Comparison of ENCODE assay signal across 15 cellular contexts in the genomic region with DNA sequence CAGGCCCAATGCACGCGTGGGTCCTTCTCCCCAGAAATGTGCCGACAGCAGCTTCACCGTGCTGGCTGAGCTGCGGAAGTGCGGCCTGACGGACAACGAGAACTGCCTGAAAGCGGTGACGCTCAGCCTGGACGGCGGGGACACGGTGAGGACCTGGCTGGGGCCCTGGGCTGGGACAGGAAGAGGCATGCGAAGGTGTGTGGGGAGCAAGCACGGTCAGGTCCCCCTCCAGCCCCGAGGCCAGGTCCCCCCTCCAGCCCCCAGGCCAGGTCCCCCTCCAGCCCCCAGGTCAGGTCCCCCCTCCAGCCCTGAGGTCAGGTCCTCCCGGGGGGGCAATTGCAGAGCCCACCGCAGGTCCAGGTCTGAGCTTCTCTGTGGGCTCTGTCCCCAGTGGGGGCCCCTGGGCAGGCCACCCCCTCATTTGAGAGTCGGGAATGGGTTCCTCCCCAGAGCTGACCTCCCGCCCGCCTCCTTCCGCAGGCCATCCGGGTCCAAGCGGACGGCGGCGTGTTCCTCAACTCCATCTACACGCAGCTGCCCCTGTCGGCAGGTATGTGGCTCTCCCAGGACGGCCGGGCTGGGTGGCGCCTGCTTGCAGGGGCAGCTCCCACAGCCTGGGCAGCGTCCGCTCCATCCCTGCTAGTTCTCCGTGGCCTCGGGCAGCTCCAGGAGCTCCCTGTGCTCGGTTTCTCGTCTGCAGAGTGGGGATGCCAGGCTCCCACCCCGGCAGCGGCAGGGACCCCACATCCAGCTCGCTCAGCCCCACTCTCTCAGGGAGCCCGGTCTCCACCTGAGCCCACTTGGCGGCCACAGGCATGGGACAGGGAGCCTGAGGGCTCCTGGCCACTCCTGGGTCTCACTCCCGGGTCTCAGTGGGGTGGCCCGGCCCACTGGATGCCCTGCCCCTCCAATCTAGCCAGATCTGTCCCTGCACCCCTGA. TPM values are rescaled to one million over a fixed set of nuclear protein-coding genes. Genes with fewer than 3 reads are reported as not detected.
DNase-seq lines count a peak whose midpoint lies in the region; ATAC-seq, FAIRE-seq and TF ChIP-seq lines count a peak whose summit lies in the region.
"Had no signal": no experiment of that assay in that cellular context is flagged by ENCODE, and none has a peak within 500 bp of the region (broad histone marks: within the 10 kb centered on the region; RNA-seq: fewer than 3 reads in every experiment).

No MANE protein-coding gene starts in this region.

- no peak for FAIRE-seq in HepG2 (lab: Jason Lieb, UNC)
- FAIRE-seq: astrocyte, GM18507 had no signal

- no peak overlapping the region for H3K9ac ChIP-seq in HepG2 (ENCODE audit: insufficient read depth, low read depth, low read length)

- H3K79me2 ChIP-seq in HepG2 (ENCODE audit: insufficient read depth, low read length) = no peaks in the 10 kb centered on the region

- 0 out of 3 replicates have a peak, but pooled peaks have one; percentile 5 for ATAC-seq in HepG2
- ATAC-seq in HG03342 (IDR thresholded peaks at IDR 0.05; ENCODE audit: unreplicated experiment) = no peak
- ATAC-seq in HG03159 (IDR thresholded peaks at IDR 0.05; ENCODE audit: unreplicated experiment) = no peak

- no peak overlapping the region for H3K4me3 ChIP-seq in WERI-Rb-1 (ENCODE audit: low read depth, low read length)
- no peak overlapping the region for H3K4me3 ChIP-seq in HepG2 (replicated peaks in 1 of 3; ENCODE audit: insufficient read depth in 1 of 3, low read depth in 2 of 3, low read length in 3 of 3)
- H3K4me3 ChIP-seq: PC-9 had no signal

- TF ChIP-seq RAD21 in HepG2 (CRISPR knock-in tag; IDR thresholded peaks at IDR 0.05) = no peak

- no peaks in the 10 kb centered on the region for H3K27me3 ChIP-seq in WERI-Rb-1 (ENCODE audit: insufficient read depth, low read depth, severe bottlenecking)
- peaks cover 3 to 6% of the 10 kb centered on the region in 2 experiments; a peak in 1 of 5 replicates for H3K27me3 ChIP-seq in HepG2 (ENCODE audit: control insufficient read depth in 1 of 2, insufficient read depth in 2 of 2, low read length in 2 of 2)

- TF ChIP-seq EP300 in HepG2 (IDR thresholded peaks at IDR 0.05; ENCODE audit: low read depth in 2 of 2, low read length in 2 of 2) = no peak
- TF ChIP-seq EP300 in HepG2 (CRISPR knock-in tag; IDR thresholded peaks at IDR 0.05; ENCODE audit: borderline replicate concordance) = no peak

- no peak overlapping the region for H3K4me2 ChIP-seq in HepG2 (ENCODE audit: low read depth, low read length)
- H3K4me2 ChIP-seq: PC-9 had no signal

- TF ChIP-seq CTCF in 22Rv1 (IDR thresholded peaks at IDR 0.05) (peak; percentile 63), WERI-Rb-1 (IDR thresholded peaks at IDR 0.05; ENCODE audit: low read depth, low read length) (no peak), HepG2 (CRISPR knock-in tag; IDR thresholded peaks at IDR 0.05) (no peak; the same call in 1 of the 2 replicates)

- DNase-seq in DMS53 (lab: John Stamatoyannopoulos, UW) (peak; percentile 83), WERI-Rb-1 (peak; percentile 4), HepG2 (ENCODE audit: low spot score) (no peak), Ammon's horn (ENCODE audit: low spot score) (no peak), HEK293T (ENCODE audit: extremely low spot score) (no peak)
- DNase-seq: activated gamma-delta T cell, NCI-H187 treated with DMSO at 0.1 percent for 48 hours, NCI-H526 treated with DMSO at 0.1 percent for 48 hours, PC-9 had no signal

- TF ChIP-seq POLR2A in HepG2 (IDR thresholded peaks at IDR 0.05; ENCODE audit: insufficient read depth in 1 of 2, low read depth in 2 of 2, low read length in 2 of 2) = no peak

- in situ Hi-C loops in HepG2 (cut with HindIII; ENCODE audit: extremely low pct_ligation_motif_present, low pct_unique_long_range_greater_than_20kb) = no loop called here

- H3K27ac ChIP-seq in 22Rv1 (no peak overlapping the region), WERI-Rb-1 (no peak overlapping the region), HepG2 (ENCODE audit: extremely low read length, insufficient read depth, low read length) (no peak overlapping the region)
- H3K27ac ChIP-seq: PC-9 had no signal

- H3K9me3 ChIP-seq in WERI-Rb-1 (ENCODE audit: severe bottlenecking) = no peaks in the 10 kb centered on the region
- no peaks in the 10 kb centered on the region for H3K9me3 ChIP-seq in HepG2 (ENCODE audit: low read length)

- H2AFZ ChIP-seq in HepG2 (ENCODE audit: low read length) = no peak overlapping the region
- H2AFZ ChIP-seq: PC-9 had no signal

- POLR2A ChIA-PET in HepG2 (lab: Yijun Ruan, JAX) = no interaction called here
- POLR2A ChIA-PET in HEK293T (lab: Yijun Ruan, JAX) = no interaction called here

- CTCF ChIA-PET in HepG2 (lab: Yijun Ruan, JAX; ENCODE audit: low intra/inter-chr PET ratio, low total read pairs) = no interaction called here
- CTCF ChIA-PET in HEK293T (lab: Yijun Ruan, JAX) = no interaction called here

- H4K20me1 ChIP-seq in HepG2 (ENCODE audit: insufficient read depth, low read length) = no peaks in the 10 kb centered on the region

- WGBS in HepG2 (ENCODE audit: low lambda C conversion rate) = 91% methylated on average over 10 of the region's 45 CpGs

- intact Hi-C loops in HepG2 (cut with micrococcal nuclease; ENCODE audit: unreplicated experiment) = no loop called here

- H3K36me3 ChIP-seq in WERI-Rb-1 (no peaks in the 10 kb centered on the region), HepG2 (replicated peaks in 1 of 2; ENCODE audit: control insufficient read depth in 1 of 2, insufficient read depth in 2 of 2, low read length in 2 of 2) (no peaks in the 10 kb centered on the region)

- no peaks in the 10 kb centered on the region for H3K4me1 ChIP-seq in HepG2 (ENCODE audit: insufficient read depth, low read length)

- BruUV-seq in HepG2 (replicated peaks; lab: Mats Ljungman, UMichigan) = no TSS peak

TF ChIP-seq in HepG2, 621 proteins besides CTCF, POLR2A, EP300 and RAD21:
- TF ChIP-seq NFYC (CRISPR knock-in tag; IDR thresholded peaks at IDR 0.05) (no peak), HNRNPUL1 (IDR thresholded peaks at IDR 0.05; ENCODE audit: low read depth, low read length) (no peak), TEAD3 (CRISPR knock-in tag; optimal IDR thresholded peaks at IDR 0.05; ENCODE audit: borderline replicate concordance) (peak; percentile 59), SIN3A (IDR thresholded peaks at IDR 0.05; ENCODE audit: borderline replicate concordance, low read depth, low read length) (no peak)

TF ChIP-seq in HEK293T, 16 proteins besides CTCF, POLR2A, EP300 and RAD21:
- TF ChIP-seq FOXM1 (IDR thresholded peaks at IDR 0.05; ENCODE audit: borderline replicate concordance) (no peak), LEF1 (IDR thresholded peaks at IDR 0.05; ENCODE audit: borderline replicate concordance) (no peak), NFRKB (IDR thresholded peaks at IDR 0.05) (no peak), ARNT (IDR thresholded peaks at IDR 0.05) (no peak), BHLHE40 (IDR thresholded peaks at IDR 0.05; ENCODE audit: borderline replicate concordance) (no peak), TARDBP (IDR thresholded peaks at IDR 0.05) (no peak), L3MBTL2 (conservative IDR thresholded peaks at IDR 0.05) (no peak), HDGF (IDR thresholded peaks at IDR 0.05; ENCODE audit: borderline replicate concordance) (no peak), CTBP1 (IDR thresholded peaks at IDR 0.05; ENCODE audit: borderline replicate concordance) (no peak), SP1 (IDR thresholded peaks at IDR 0.05) (no peak)
- TF ChIP-seq, protein P1, sequence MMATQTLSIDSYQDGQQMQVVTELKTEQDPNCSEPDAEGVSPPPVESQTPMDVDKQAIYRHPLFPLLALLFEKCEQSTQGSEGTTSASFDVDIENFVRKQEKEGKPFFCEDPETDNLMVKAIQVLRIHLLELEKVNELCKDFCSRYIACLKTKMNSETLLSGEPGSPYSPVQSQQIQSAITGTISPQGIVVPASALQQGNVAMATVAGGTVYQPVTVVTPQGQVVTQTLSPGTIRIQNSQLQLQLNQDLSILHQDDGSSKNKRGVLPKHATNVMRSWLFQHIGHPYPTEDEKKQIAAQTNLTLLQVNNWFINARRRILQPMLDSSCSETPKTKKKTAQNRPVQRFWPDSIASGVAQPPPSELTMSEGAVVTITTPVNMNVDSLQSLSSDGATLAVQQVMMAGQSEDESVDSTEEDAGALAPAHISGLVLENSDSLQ (IDR thresholded peaks at IDR 0.05) = no peak

RNA-seq across cellular contexts. Expression of a gene that starts 7.9 kb away (rescaled TPM):
- total RNA-seq in HepG2 (2016; rRNA removed; fragmentation: Illumina TruSeq; extraction: Trizol) = not detected in 2 replicates
- total RNA-seq in HepG2 (2016; cell fraction: cytosol; rRNA removed; fragmentation: Illumina TruSeq; extraction: Trizol; ENCODE audit: low read depth) = under 0.01 TPM in 1 of 2 replicates, not detected in the other
- not detected in 2 replicates for total RNA-seq in HepG2 (2016; cell fraction: insoluble cytoplasmic fraction; rRNA removed; fragmentation: Illumina TruSeq; extraction: Trizol)
- not detected in 2 replicates for total RNA-seq in HepG2 (2016; cell fraction: membrane; rRNA removed; fragmentation: Illumina TruSeq; extraction: Trizol)
- total RNA-seq in HepG2 (2016; cell fraction: nucleus; rRNA removed; fragmentation: Illumina TruSeq; extraction: Trizol) = not detected in 2 replicates
- polyA plus RNA-seq in HepG2 (2011; rRNA removed) = 0.01 and 0.05 TPM in 2 replicates
- polyA plus RNA-seq in HepG2 (2011; cell fraction: cytosol; rRNA removed) = under 0.01 and 0.01 TPM in 2 replicates
- 0.18 and 0.99 TPM in 2 replicates for polyA plus RNA-seq in HepG2 (2011; cell fraction: nucleus; rRNA removed)
- polyA plus RNA-seq in HepG2 (2012) = 2.3 and 3.1 TPM in 2 replicates
- not detected in 2 replicates for polyA plus RNA-seq in HepG2 (2016; cell fraction: cytosol; fragmentation: Illumina TruSeq; extraction: Trizol; ENCODE audit: low read depth)
- polyA plus RNA-seq in HepG2 (2016; cell fraction: insoluble cytoplasmic fraction; fragmentation: Illumina TruSeq; extraction: Trizol; ENCODE audit: low read depth) = not detected in 2 replicates
- polyA plus RNA-seq in HepG2 (2016; cell fraction: membrane; fragmentation: Illumina TruSeq; extraction: Trizol; ENCODE audit: low read depth) = not detected in 2 replicates
- polyA plus RNA-seq in HepG2 (2016; cell fraction: nucleus; fragmentation: Illumina TruSeq; extraction: Trizol; ENCODE audit: insufficient read depth, low read depth) = not detected in 2 replicates
- polyA minus RNA-seq in HepG2 (2011; rRNA and poly(A)+ RNA removed; ENCODE audit: low replicate concordance) = 0.02 and 0.06 TPM in 2 replicates
- polyA minus RNA-seq in HepG2 (2011; cell fraction: cytosol; rRNA and poly(A)+ RNA removed) = 0.69 TPM in 1 of 2 replicates, not detected in the other
- polyA minus RNA-seq in HepG2 (2011; cell fraction: nucleus; rRNA and poly(A)+ RNA removed) = 0.26 and 0.50 TPM in 2 replicates
- total RNA-seq: activated CD8-positive, alpha-beta memory T cell treated with anti-CD3 and anti-CD28 coated beads for 36 hours; astrocyte had no signal

Comparison
In these comparisons a context has a peak if more than half of its experiments do, and no peak if none do; other contexts are left out.
1. DNase-seq: peak in DMS53 (single experiment) and WERI-Rb-1 (single experiment); none in HepG2 (single experiment), Ammon's horn (single experiment) and HEK293T (single experiment).